In the genomic region with DNA sequence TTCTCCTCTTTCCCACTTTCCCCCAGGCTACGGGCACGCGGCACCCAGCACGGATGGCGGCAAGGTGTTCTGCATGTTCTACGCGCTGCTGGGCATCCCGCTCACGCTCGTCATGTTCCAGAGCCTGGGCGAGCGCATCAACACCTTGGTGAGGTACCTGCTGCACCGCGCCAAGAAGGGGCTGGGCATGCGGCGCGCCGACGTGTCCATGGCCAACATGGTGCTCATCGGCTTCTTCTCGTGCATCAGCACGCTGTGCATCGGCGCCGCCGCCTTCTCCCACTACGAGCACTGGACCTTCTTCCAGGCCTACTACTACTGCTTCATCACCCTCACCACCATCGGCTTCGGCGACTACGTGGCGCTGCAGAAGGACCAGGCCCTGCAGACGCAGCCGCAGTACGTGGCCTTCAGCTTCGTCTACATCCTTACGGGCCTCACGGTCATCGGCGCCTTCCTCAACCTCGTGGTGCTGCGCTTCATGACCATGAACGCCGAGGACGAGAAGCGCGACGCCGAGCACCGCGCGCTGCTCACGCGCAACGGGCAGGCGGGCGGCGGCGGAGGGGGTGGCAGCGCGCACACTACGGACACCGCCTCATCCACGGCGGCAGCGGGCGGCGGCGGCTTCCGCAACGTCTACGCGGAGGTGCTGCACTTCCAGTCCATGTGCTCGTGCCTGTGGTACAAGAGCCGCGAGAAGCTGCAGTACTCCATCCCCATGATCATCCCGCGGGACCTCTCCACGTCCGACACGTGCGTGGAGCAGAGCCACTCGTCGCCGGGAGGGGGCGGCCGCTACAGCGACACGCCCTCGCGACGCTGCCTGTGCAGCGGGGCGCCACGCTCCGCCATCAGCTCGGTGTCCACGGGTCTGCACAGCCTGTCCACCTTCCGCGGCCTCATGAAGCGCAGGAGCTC, we compare ENCODE assay signal across 17 cellular contexts. TPM values are rescaled to one million over a fixed set of nuclear protein-coding genes. Genes with fewer than 3 reads are reported as not detected.
DNase-seq lines count a peak whose midpoint lies in the region; ATAC-seq and TF ChIP-seq lines count a peak whose summit lies in the region.
"Had no signal": no experiment of that assay in that cellular context is flagged by ENCODE, and none has a peak within 500 bp of the region (broad histone marks: within the 10 kb centered on the region; RNA-seq: fewer than 3 reads in every experiment).

No MANE protein-coding gene starts in this region.

- H3K36me3 Mint-ChIP-seq in activated CD8-positive, alpha-beta memory T cell treated with anti-CD3 and anti-CD28 coated beads, Interleukin-2, amount 10 ng/mL, durations not matched to agents 7 days and 5 days, result no peaks in the 10 kb centered on the region

- peaks cover 15% of the 10 kb centered on the region for H3K4me1 ChIP-seq in BE2C
- H3K4me1 ChIP-seq: HAP-1 had no signal

- no peaks in the 10 kb centered on the region for H3K9me3 Mint-ChIP-seq in activated CD8-positive, alpha-beta memory T cell treated with anti-CD3 and anti-CD28 coated beads, Interleukin-2, amount 10 ng/mL, durations not matched to agents 7 days and 5 days (ENCODE audit: low read depth)

- no peaks in the 10 kb centered on the region for H3K27me3 ChIP-seq in BE2C
- H3K27me3 ChIP-seq: ascending aorta, esophagus muscularis mucosa, pancreas had no signal

- no peak overlapping the region for H3K4me3 Mint-ChIP-seq in activated CD8-positive, alpha-beta memory T cell treated with anti-CD3 and anti-CD28 coated beads, Interleukin-2, amount 10 ng/mL, durations not matched to agents 7 days and 5 days

- DNase-seq in activated CD4-positive, CD25-positive, alpha-beta regulatory T cell treated with anti-CD3 and anti-CD28 coated beads, Interleukin-2, amount 50 U/mL, for 72 hours, result no peak
- DNase-seq in activated CD8-positive, alpha-beta memory T cell treated with anti-CD3 and anti-CD28 coated beads, Interleukin-2, amount 10 ng/mL, durations not matched to agents 7 days and 5 days, result no peak
- DNase-seq in foreskin fibroblast, result peak; percentile 29 to 49
- DNase-seq in stimulated activated CD4-positive, alpha-beta T cell treated with anti-CD3 and anti-CD28 coated beads, Interleukin-1b, Interleukin-23, amount 100 ng/mL, for 48 hours, result peak; percentile 16
- DNase-seq in superior temporal gyrus (ENCODE audit: extremely low spot score), result no peak
- no peak for DNase-seq in BE2C
- DNase-seq: 8988T, GDM1, NCI-H510A, pancreas had no signal

- ATAC-seq in activated CD4-positive, CD25-positive, alpha-beta regulatory T cell treated with anti-CD3 and anti-CD28 coated beads, Interleukin-2, amount 50 U/mL, for 24 hours, result peak; percentile 14 to 42
- ATAC-seq in activated CD8-positive, alpha-beta memory T cell treated with anti-CD3 and anti-CD28 coated beads, Interleukin-2, amount 10 ng/mL, durations not matched to agents 7 days and 5 days, result peak; percentile 56
- no peak for ATAC-seq in GM21717 (IDR thresholded peaks at IDR 0.05; ENCODE audit: unreplicated experiment)
- ATAC-seq: left lobe of liver, pancreas had no signal

- peaks cover 16% of the 10 kb centered on the region for H3K27me3 Mint-ChIP-seq in activated CD8-positive, alpha-beta memory T cell treated with anti-CD3 and anti-CD28 coated beads, Interleukin-2, amount 10 ng/mL, durations not matched to agents 7 days and 5 days

- H3K36me3 ChIP-seq in BE2C, result peaks cover 19% of the 10 kb centered on the region
- H3K36me3 ChIP-seq: ascending aorta, HAP-1 had no signal

- H3K9me3 ChIP-seq in BE2C, result no peaks in the 10 kb centered on the region
- H3K9me3 ChIP-seq: ascending aorta, esophagus muscularis mucosa, HAP-1, pancreas had no signal

- CTCF ChIA-PET in activated CD8-positive, alpha-beta memory T cell treated with anti-CD3 and anti-CD28 coated beads, Interleukin-2, amount 10 ng/mL, durations not matched to agents 7 days and 5 days (lab: Charles Lee), result interaction anchor here (0.6 to 1.3 kb wide), 3 partner anchors 7 to 23 kb away, joined by 3 read pairs; no protein-coding TSS in a partner anchor

- H3K27ac Mint-ChIP-seq in activated CD8-positive, alpha-beta memory T cell treated with anti-CD3 and anti-CD28 coated beads, Interleukin-2, amount 10 ng/mL, durations not matched to agents 7 days and 5 days, result no peak overlapping the region

- no peaks in the 10 kb centered on the region for H3K4me1 Mint-ChIP-seq in activated CD8-positive, alpha-beta memory T cell treated with anti-CD3 and anti-CD28 coated beads, Interleukin-2, amount 10 ng/mL, durations not matched to agents 7 days and 5 days

- H3K4me3 ChIP-seq in foreskin fibroblast (ENCODE audit: low read depth in 1 of 2, low read length in 2 of 2) (no peak overlapping the region), BE2C (ENCODE audit: low read depth, low read length) (no peak overlapping the region)
- H3K4me3 ChIP-seq: ascending aorta, esophagus muscularis mucosa, HAP-1, pancreas had no signal

- peak; percentile 31 for TF ChIP-seq CTCF in foreskin fibroblast (IDR thresholded peaks at IDR 0.05; ENCODE audit: low read depth, low read length)
- no peak for TF ChIP-seq CTCF in BE2C (IDR thresholded peaks at IDR 0.05; ENCODE audit: low read depth, low read length)

RNA-seq across cellular contexts. Expression of gene KCNK3, which starts 35.4 kb away (rescaled TPM):
- not detected for total RNA-seq in activated CD8-positive, alpha-beta memory T cell treated with anti-CD3 and anti-CD28 coated beads, Interleukin-2, amount 10 ng/mL, durations not matched to agents 7 days and 5 days
- polyA plus RNA-seq in BE2C (2012; ENCODE audit: insufficient read depth, insufficient read length, low read depth), result 58.2 TPM
- total RNA-seq: SK-MEL-5 had no signal

RNA-seq across cellular contexts. Expression of gene SLC35F6, which starts 36.2 kb away (rescaled TPM):
- total RNA-seq in activated CD8-positive, alpha-beta memory T cell treated with anti-CD3 and anti-CD28 coated beads, Interleukin-2, amount 10 ng/mL, durations not matched to agents 7 days and 5 days, result 10 to 100 TPM; 16.3 to 17.2 TPM
- polyA plus RNA-seq in BE2C (2012; ENCODE audit: insufficient read depth, insufficient read length, low read depth), result 20.8 TPM

RNA-seq across cellular contexts. Expression of gene CENPA, which starts 58.0 kb away (rescaled TPM):
- total RNA-seq in activated CD8-positive, alpha-beta memory T cell treated with anti-CD3 and anti-CD28 coated beads, Interleukin-2, amount 10 ng/mL, durations not matched to agents 7 days and 5 days, result 10 to 100 TPM; 51.6 to 58.7 TPM
- polyA plus RNA-seq in BE2C (2012; ENCODE audit: insufficient read depth, insufficient read length, low read depth), result 3.7 TPM
- total RNA-seq: ascending aorta had no signal

Comparison
In these comparisons a context has a peak if more than half of its experiments do, and no peak if none do; other contexts are left out.
1. DNase-seq: peak in foreskin fibroblast (2 of 2) and stimulated activated CD4-positive, alpha-beta T cell treated with anti-CD3 and anti-CD28 coated beads, Interleukin-1b, Interleukin-23, amount 100 ng/mL, for 48 hours (single experiment); none in activated CD4-positive, CD25-positive, alpha-beta regulatory T cell treated with anti-CD3 and anti-CD28 coated beads, Interleukin-2, amount 50 U/mL, for 72 hours (single experiment), activated CD8-positive, alpha-beta memory T cell treated with anti-CD3 and anti-CD28 coated beads, Interleukin-2, amount 10 ng/mL, durations not matched to agents 7 days and 5 days (single experiment), superior temporal gyrus (single experiment) and BE2C (single experiment).